1 cellular context compared by ENCODE assay signal in the genomic region with DNA sequence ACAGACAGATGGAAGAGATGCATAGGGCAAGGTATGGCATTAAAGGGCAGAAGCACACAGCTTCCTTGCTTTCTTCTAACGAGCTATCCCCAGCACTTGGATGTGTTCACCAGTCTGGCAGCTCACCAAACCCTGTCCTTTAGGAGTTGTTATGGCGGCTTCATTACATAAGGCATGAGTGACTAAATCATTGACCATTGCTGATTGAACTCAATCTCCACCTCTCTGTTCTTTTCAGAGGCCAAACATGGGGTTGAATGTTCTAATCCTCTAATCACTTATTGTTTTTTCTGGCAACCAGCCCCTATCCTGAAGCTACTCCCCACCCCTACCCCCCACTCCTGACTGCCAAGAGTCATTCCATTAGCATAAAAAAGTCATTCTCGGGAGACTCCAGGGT.
TF ChIP-seq lines count a peak whose summit lies in the region.

No MANE protein-coding gene starts in this region.

TF ChIP-seq in SK-N-SH treated with all-trans-retinoic acid at 6 μM for 48 hours, 23 proteins besides CTCF, POLR2A, EP300 and RAD21 (continued from another document):
- TF ChIP-seq PPARA (CRISPR knock-in tag; IDR thresholded peaks at IDR 0.05; ENCODE audit: borderline replicate concordance) (no peak), ZC3H10 (CRISPR knock-in tag; IDR thresholded peaks at IDR 0.05) (no peak), OSR1 (CRISPR knock-in tag; IDR thresholded peaks at IDR 0.05) (no peak), GLIS3 (CRISPR knock-in tag; IDR thresholded peaks at IDR 0.05) (no peak), ZNF565 (CRISPR knock-in tag; conservative IDR thresholded peaks at IDR 0.05; ENCODE audit: low read depth) (no peak), ZNF8 (CRISPR knock-in tag; IDR thresholded peaks at IDR 0.05) (no peak), ESRRG (CRISPR knock-in tag; IDR thresholded peaks at IDR 0.05) (no peak), ARNTL (CRISPR knock-in tag; IDR thresholded peaks at IDR 0.05; ENCODE audit: borderline replicate concordance, low read depth) (no peak), TOX (CRISPR knock-in tag; IDR thresholded peaks at IDR 0.05; ENCODE audit: borderline replicate concordance) (no peak)
- TF ChIP-seq, protein P1, sequence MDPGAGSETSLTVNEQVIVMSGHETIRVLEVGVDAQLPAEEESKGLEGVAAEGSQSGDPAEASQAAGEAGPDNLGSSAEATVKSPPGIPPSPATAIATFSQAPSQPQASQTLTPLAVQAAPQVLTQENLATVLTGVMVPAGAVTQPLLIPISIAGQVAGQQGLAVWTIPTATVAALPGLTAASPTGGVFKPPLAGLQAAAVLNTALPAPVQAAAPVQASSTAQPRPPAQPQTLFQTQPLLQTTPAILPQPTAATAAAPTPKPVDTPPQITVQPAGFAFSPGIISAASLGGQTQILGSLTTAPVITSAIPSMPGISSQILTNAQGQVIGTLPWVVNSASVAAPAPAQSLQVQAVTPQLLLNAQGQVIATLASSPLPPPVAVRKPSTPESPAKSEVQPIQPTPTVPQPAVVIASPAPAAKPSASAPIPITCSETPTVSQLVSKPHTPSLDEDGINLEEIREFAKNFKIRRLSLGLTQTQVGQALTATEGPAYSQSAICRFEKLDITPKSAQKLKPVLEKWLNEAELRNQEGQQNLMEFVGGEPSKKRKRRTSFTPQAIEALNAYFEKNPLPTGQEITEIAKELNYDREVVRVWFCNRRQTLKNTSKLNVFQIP (CRISPR knock-in tag; IDR thresholded peaks at IDR 0.05; ENCODE audit: borderline replicate concordance, low read depth), result no peak
